ENCODE assay signal across 8 cellular contexts in genomic region chr2:157838442-157839161, GRCh38. TPM values are rescaled to one million over a fixed set of nuclear protein-coding genes. Genes with fewer than 3 reads are reported as not detected.
A peak's percentile ranks its signal among the peaks of the same experiment; 100 is the strongest.
DNase-seq lines count a peak whose midpoint lies in the region; ATAC-seq and TF ChIP-seq lines count a peak whose summit lies in the region.

No MANE protein-coding gene starts in this region.

- H3K4me1 Mint-ChIP-seq in activated CD4-positive, alpha-beta T cell treated with anti-CD3 and anti-CD28 coated beads, Interleukin-2, amount 10 ng/mL, durations not matched to agents 7 days and 5 days = peaks cover 44% of the 10 kb centered on the region
- H3K4me1 Mint-ChIP-seq in activated naive CD4-positive, alpha-beta T cell treated with anti-CD3 and anti-CD28 coated beads, Interleukin-2, amount 50 U/mL, for 24 hours = peaks cover 48% of the 10 kb centered on the region

- POLR2A ChIA-PET in activated CD4-positive, alpha-beta T cell treated with anti-CD3 and anti-CD28 coated beads, Interleukin-2, amount 10 ng/mL, durations not matched to agents 7 days and 5 days (lab: Charles Lee) = interaction anchor here (0.6 kb wide), 2 partner anchors 172 to 398 kb away, joined by 3 to 5 read pairs; no protein-coding TSS in a partner anchor

- no peak overlapping the region for H3K27ac Mint-ChIP-seq in activated CD4-positive, alpha-beta T cell treated with anti-CD3 and anti-CD28 coated beads, Interleukin-2, amount 10 ng/mL, durations not matched to agents 7 days and 5 days
- peak overlapping the region; percentile 84 for H3K27ac Mint-ChIP-seq in activated naive CD4-positive, alpha-beta T cell treated with anti-CD3 and anti-CD28 coated beads, Interleukin-2, amount 50 U/mL, for 24 hours

- no peaks in the 10 kb centered on the region for H3K9me3 Mint-ChIP-seq in activated CD4-positive, alpha-beta T cell treated with anti-CD3 and anti-CD28 coated beads, Interleukin-2, amount 10 ng/mL, durations not matched to agents 7 days and 5 days
- no peaks in the 10 kb centered on the region for H3K9me3 Mint-ChIP-seq in activated naive CD4-positive, alpha-beta T cell treated with anti-CD3 and anti-CD28 coated beads, Interleukin-2, amount 50 U/mL, for 24 hours

- CTCF ChIA-PET in activated CD4-positive, alpha-beta T cell treated with anti-CD3 and anti-CD28 coated beads, Interleukin-2, amount 10 ng/mL, durations not matched to agents 7 days and 5 days (lab: Charles Lee) = interaction anchor here (1.0 kb wide), 1 partner anchor 11 kb away, joined by 4 read pairs; no protein-coding TSS in a partner anchor

- peak; percentile 67 to 90 for ATAC-seq in left cardiac atrium

- no peak for TF ChIP-seq CTCF in GM20000 (IDR thresholded peaks at IDR 0.05; ENCODE audit: extremely low read depth, missing control alignments)

- H3K4me3 Mint-ChIP-seq in activated CD4-positive, alpha-beta T cell treated with anti-CD3 and anti-CD28 coated beads, Interleukin-2, amount 10 ng/mL, durations not matched to agents 7 days and 5 days = no peak overlapping the region
- H3K4me3 Mint-ChIP-seq in activated naive CD4-positive, alpha-beta T cell treated with anti-CD3 and anti-CD28 coated beads, Interleukin-2, amount 50 U/mL, for 24 hours = peak overlapping the region; percentile 26

- DNase-seq in activated CD4-positive, alpha-beta T cell treated with anti-CD3 and anti-CD28 coated beads, Interleukin-2, amount 10 ng/mL, durations not matched to agents 7 days and 5 days = peak; percentile 29
- DNase-seq in activated CD4-positive, alpha-beta T cell treated with anti-CD3 and anti-CD28 coated beads, Interleukin-2, amount 50 U/mL, for 4 hours = no peak
- DNase-seq in NCI-H524 (lab: John Stamatoyannopoulos, UW) (peak; percentile 40 to 72), left cardiac atrium (peak; percentile 52), renal cortical epithelial cell (ENCODE audit: low read depth) (peak; percentile 88), NCI-H128 (lab: John Stamatoyannopoulos, UW; ENCODE audit: unreplicated experiment) (no peak), GM20000 (ENCODE audit: low spot score) (no peak)

- no peaks in the 10 kb centered on the region for H3K27me3 Mint-ChIP-seq in activated CD4-positive, alpha-beta T cell treated with anti-CD3 and anti-CD28 coated beads, Interleukin-2, amount 10 ng/mL, durations not matched to agents 7 days and 5 days
- no peaks in the 10 kb centered on the region for H3K27me3 Mint-ChIP-seq in activated naive CD4-positive, alpha-beta T cell treated with anti-CD3 and anti-CD28 coated beads, Interleukin-2, amount 50 U/mL, for 24 hours

- intact Hi-C loops in left cardiac atrium (cut with DNase I) = loop anchor here in 1 of 2 donors (2.0 to 10.0 kb wide), 2 partner anchors 38 to 54 kb away; partner anchors contain the start of gene ACVR1

- H3K36me3 Mint-ChIP-seq in activated CD4-positive, alpha-beta T cell treated with anti-CD3 and anti-CD28 coated beads, Interleukin-2, amount 10 ng/mL, durations not matched to agents 7 days and 5 days (ENCODE audit: low read depth) = peaks cover 41% of the 10 kb centered on the region
- peaks cover under 1% of the 10 kb centered on the region for H3K36me3 Mint-ChIP-seq in activated naive CD4-positive, alpha-beta T cell treated with anti-CD3 and anti-CD28 coated beads, Interleukin-2, amount 50 U/mL, for 24 hours

RNA-seq across cellular contexts. Expression of gene ACVR1, which starts 37.5 kb away (rescaled TPM):
- total RNA-seq in activated CD4-positive, alpha-beta T cell treated with anti-CD3 and anti-CD28 coated beads, Interleukin-2, amount 10 ng/mL, durations not matched to agents 7 days and 5 days = 10 to 100 TPM; 26.0 to 29.6 TPM
- 10 to 100 TPM; 34.2 to 36.8 TPM for total RNA-seq in left cardiac atrium
- total RNA-seq in renal cortical epithelial cell = 9.0 and 57.3 TPM in 2 replicates

Comparison
In these comparisons a context has a peak if more than half of its experiments do, and no peak if none do; other contexts are left out.
1. DNase-seq: peak in activated CD4-positive, alpha-beta T cell treated with anti-CD3 and anti-CD28 coated beads, Interleukin-2, amount 10 ng/mL, durations not matched to agents 7 days and 5 days (single experiment), NCI-H524 (2 of 2), left cardiac atrium (single experiment) and renal cortical epithelial cell (single experiment); none in activated CD4-positive, alpha-beta T cell treated with anti-CD3 and anti-CD28 coated beads, Interleukin-2, amount 50 U/mL, for 4 hours (0 of 2), NCI-H128 (single experiment) and GM20000 (single experiment).